ENCODE assay signal across 32 cellular contexts in genomic region chr3:66828303-66828702, GRCh38.
"Had no signal": no experiment of that assay in that cellular context is flagged by ENCODE, and none has a peak within 500 bp of the region (broad histone marks: within the 10 kb centered on the region; RNA-seq: fewer than 3 reads in every experiment).

No MANE protein-coding gene starts in this region.

- ATAC-seq: activated CD4-positive, CD25-positive, alpha-beta regulatory T cell treated with anti-CD3 and anti-CD28 coated beads, Interleukin-2, amount 50 U/mL, for 24 hours; activated CD8-positive, alpha-beta T cell treated with anti-CD3 and anti-CD28 coated beads for 36 hours; activated naive CD8-positive, alpha-beta T cell treated with anti-CD3 and anti-CD28 coated beads, Interleukin-2, amount 50 U/mL, for 24 hours; activated T-cell treated with anti-CD3 and anti-CD28 coated beads, Interleukin-2, amount 50 U/mL, for 4 hours; activated T-helper 17 cell treated with anti-CD3 and anti-CD28 coated beads, Interleukin-2, amount 50 U/mL, for 72 hours; esophagus mucosa; T-helper 17 cell had no signal

- H3K36me3 ChIP-seq: adrenal gland, breast epithelium, cardiac muscle cell, colonic mucosa, WERI-Rb-1 had no signal

- FAIRE-seq: frontal cortex had no signal

- H3K9me3 ChIP-seq: adrenal gland, breast epithelium, colonic mucosa had no signal

- H3K27ac ChIP-seq: adrenal gland, breast epithelium, cardiac muscle cell, colonic mucosa, WERI-Rb-1 had no signal

- H3K4me1 ChIP-seq: adrenal gland, breast epithelium, colonic mucosa had no signal

- H3K4me1 Mint-ChIP-seq: activated B cell treated with CpG ODN at 0.5 μM for 24 hours; activated naive CD4-positive, alpha-beta T cell treated with anti-CD3 and anti-CD28 coated beads, Interleukin-2, amount 50 U/mL, for 24 hours; activated naive CD8-positive, alpha-beta T cell treated with anti-CD3 and anti-CD28 coated beads for 36 hours; activated naive CD8-positive, alpha-beta T cell treated with anti-CD3 and anti-CD28 coated beads, Interleukin-2, amount 50 U/mL, for 24 hours; activated T-helper 17 cell treated with anti-CD3 and anti-CD28 coated beads, Interleukin-2, amount 50 U/mL, for 72 hours; T-helper 17 cell had no signal

- H3K27me3 Mint-ChIP-seq: activated naive CD8-positive, alpha-beta T cell treated with anti-CD3 and anti-CD28 coated beads, Interleukin-2, amount 50 U/mL, for 24 hours; brain had no signal

- DNase-seq: activated B cell treated with CpG ODN at 0.5 μM for 24 hours; activated CD4-positive, alpha-beta T cell treated with anti-CD3 and anti-CD28 coated beads for 48 hours; activated CD4-positive, alpha-beta T cell treated with anti-CD3 and anti-CD28 coated beads, Interleukin-2, amount 50 U/mL, for 1 hour; activated CD4-positive, alpha-beta T cell treated with anti-CD3 and anti-CD28 coated beads, Interleukin-2, amount 50 U/mL, for 48 hours; activated CD8-positive, alpha-beta memory T cell treated with anti-CD3 and anti-CD28 coated beads for 24 hours; activated CD8-positive, alpha-beta T cell treated with anti-CD3 and anti-CD28 coated beads for 36 hours; activated effector memory CD4-positive, alpha-beta T cell treated with Interleukin-2 at 50 U/mL for 16 hours; activated gamma-delta T cell treated with Interleukin-2 at 50 U/mL for 16 hours; activated naive CD4-positive, alpha-beta T cell treated with Interleukin-2 at 50 U/mL for 16 hours; activated naive CD8-positive, alpha-beta T cell treated with anti-CD3 and anti-CD28 coated beads for 36 hours; activated naive CD8-positive, alpha-beta T cell treated with anti-CD3 and anti-CD28 coated beads, Interleukin-2, amount 50 U/mL, for 24 hours; activated T-cell treated with anti-CD3 and anti-CD28 coated beads, Interleukin-2, amount 50 U/mL, for 4 hours; adrenal gland; aorta; central memory CD4-positive, alpha-beta T cell; cerebellar nuclear complex; colonic mucosa; effector CD8-positive, alpha-beta T cell; foreskin fibroblast; T-helper 1 cell; T-helper 17 cell; T1000; WERI-Rb-1 had no signal

- H3K4me3 ChIP-seq: adrenal gland, breast epithelium, cardiac muscle cell, colonic mucosa had no signal

- H3K27me3 ChIP-seq: adrenal gland, breast epithelium, cardiac muscle cell, colonic mucosa had no signal

- H3K36me3 Mint-ChIP-seq: activated naive CD4-positive, alpha-beta T cell treated with anti-CD3 and anti-CD28 coated beads, Interleukin-2, amount 50 U/mL, for 24 hours; activated naive CD8-positive, alpha-beta T cell treated with anti-CD3 and anti-CD28 coated beads for 36 hours; brain had no signal

- H3K27ac Mint-ChIP-seq: activated B cell treated with CpG ODN at 0.5 μM for 24 hours; activated CD8-positive, alpha-beta T cell treated with anti-CD3 and anti-CD28 coated beads for 36 hours; activated naive CD8-positive, alpha-beta T cell treated with anti-CD3 and anti-CD28 coated beads for 36 hours; activated naive CD8-positive, alpha-beta T cell treated with anti-CD3 and anti-CD28 coated beads, Interleukin-2, amount 50 U/mL, for 24 hours; activated T-helper 17 cell treated with anti-CD3 and anti-CD28 coated beads, Interleukin-2, amount 50 U/mL, for 72 hours; brain; T-helper 17 cell; T-helper 2 cell treated with Interferon-gamma antibody and Interleukin-4, amounts not matched to agents 5 μg/mL and 100 μg/mL, for 36 hours had no signal

- H3K9me3 Mint-ChIP-seq: activated B cell treated with CpG ODN at 0.5 μM for 24 hours; activated CD8-positive, alpha-beta T cell treated with anti-CD3 and anti-CD28 coated beads for 36 hours; activated naive CD4-positive, alpha-beta T cell treated with anti-CD3 and anti-CD28 coated beads, Interleukin-2, amount 50 U/mL, for 24 hours; activated naive CD8-positive, alpha-beta T cell treated with anti-CD3 and anti-CD28 coated beads for 36 hours; activated naive CD8-positive, alpha-beta T cell treated with anti-CD3 and anti-CD28 coated beads, Interleukin-2, amount 50 U/mL, for 24 hours; activated T-cell treated with anti-CD3 and anti-CD28 coated beads, Interleukin-2, amount 50 U/mL, for 4 hours; activated T-helper 17 cell treated with anti-CD3 and anti-CD28 coated beads, Interleukin-2, amount 50 U/mL, for 72 hours; T-helper 2 cell treated with Interferon-gamma antibody and Interleukin-4, amounts not matched to agents 5 μg/mL and 100 μg/mL, for 36 hours had no signal

- H3K4me3 Mint-ChIP-seq: activated B cell treated with CpG ODN at 0.5 μM for 24 hours; activated CD8-positive, alpha-beta T cell treated with anti-CD3 and anti-CD28 coated beads for 36 hours; activated naive CD4-positive, alpha-beta T cell treated with anti-CD3 and anti-CD28 coated beads, Interleukin-2, amount 50 U/mL, for 24 hours; activated naive CD8-positive, alpha-beta T cell treated with anti-CD3 and anti-CD28 coated beads for 36 hours; activated naive CD8-positive, alpha-beta T cell treated with anti-CD3 and anti-CD28 coated beads, Interleukin-2, amount 50 U/mL, for 24 hours; activated T-cell treated with anti-CD3 and anti-CD28 coated beads, Interleukin-2, amount 50 U/mL, for 4 hours; activated T-helper 17 cell treated with anti-CD3 and anti-CD28 coated beads, Interleukin-2, amount 50 U/mL, for 72 hours; brain; T-helper 17 cell; T-helper 2 cell treated with Interferon-gamma antibody and Interleukin-4, amounts not matched to agents 5 μg/mL and 100 μg/mL, for 36 hours had no signal
